8 cellular contexts compared by ENCODE assay signal in genomic region chrX:102712216-102712966, GRCh38. TPM values are rescaled to one million over a fixed set of nuclear protein-coding genes. Genes with fewer than 3 reads are reported as not detected.
A peak's percentile ranks its signal among the peaks of the same experiment; 100 is the strongest.
DNase-seq lines count a peak whose midpoint lies in the region; ATAC-seq and TF ChIP-seq lines count a peak whose summit lies in the region.

Gene GPRASP2, plus strand, starts transcription at chrX:102712448. Its CDS starts 2,422 bp downstream, at chrX:102714870.

- peaks cover 30% of the 10 kb centered on the region for H3K27me3 Mint-ChIP-seq in activated naive CD4-positive, alpha-beta T cell treated with anti-CD3 and anti-CD28 coated beads, Interleukin-2, amount 10 ng/mL, durations not matched to agents 7 days and 5 days
- H3K27me3 Mint-ChIP-seq in natural killer cell (ENCODE audit: low read depth in 2 of 2) = peaks cover 11 to 22% of the 10 kb centered on the region in 2 donors

- no peak for TF ChIP-seq RAD21 in Ishikawa (IDR thresholded peaks at IDR 0.05; ENCODE audit: low read depth)

- no peak within 1 kb of the TSS for H3K27ac Mint-ChIP-seq in activated naive CD4-positive, alpha-beta T cell treated with anti-CD3 and anti-CD28 coated beads, Interleukin-2, amount 10 ng/mL, durations not matched to agents 7 days and 5 days
- H3K27ac Mint-ChIP-seq in natural killer cell = peak within 1 kb of the TSS in 1 of 2 donors; percentile 47

- TF ChIP-seq CTCF in foreskin fibroblast (IDR thresholded peaks at IDR 0.05; ENCODE audit: low read depth, low read length) = no peak
- no peak for TF ChIP-seq CTCF in natural killer cell (IDR thresholded peaks at IDR 0.05)

- no peaks in the 10 kb centered on the region for H3K36me3 Mint-ChIP-seq in activated naive CD4-positive, alpha-beta T cell treated with anti-CD3 and anti-CD28 coated beads, Interleukin-2, amount 10 ng/mL, durations not matched to agents 7 days and 5 days
- no peaks in the 10 kb centered on the region for H3K36me3 Mint-ChIP-seq in natural killer cell

- peak within 1 kb of the TSS; percentile 66 to 79 for H3K4me3 ChIP-seq in foreskin fibroblast (ENCODE audit: low read depth in 1 of 2, low read length in 2 of 2)

- intact Hi-C loops in natural killer cell (cut with micrococcal nuclease) = no loop called here

- ATAC-seq in natural killer cell = peak in 2 of 3 donors; percentile 58 to 64
- ATAC-seq in GM18861 (IDR thresholded peaks at IDR 0.05; ENCODE audit: unreplicated experiment) = no peak
- ATAC-seq in HG03175 (IDR thresholded peaks at IDR 0.05; ENCODE audit: unreplicated experiment) = no peak

- no peak for TF ChIP-seq EP300 in Ishikawa (IDR thresholded peaks at IDR 0.05; ENCODE audit: borderline replicate concordance)

- CTCF ChIA-PET in activated naive CD4-positive, alpha-beta T cell treated with anti-CD3 and anti-CD28 coated beads, Interleukin-2, amount 10 ng/mL, durations not matched to agents 7 days and 5 days (lab: Charles Lee) = no interaction called here

- DNase-seq in EL (peak; percentile 39), foreskin fibroblast (peak; percentile 22 to 70), natural killer cell (no peak), epidermal melanocyte (ENCODE audit: insufficient read length, low spot score) (no peak)
- peak; percentile 30 for DNase-seq in activated naive CD4-positive, alpha-beta T cell treated with anti-CD3 and anti-CD28 coated beads, Interleukin-2, amount 10 ng/mL, durations not matched to agents 7 days and 5 days

- peak within 1 kb of the TSS; percentile 68 for H3K4me3 Mint-ChIP-seq in activated naive CD4-positive, alpha-beta T cell treated with anti-CD3 and anti-CD28 coated beads, Interleukin-2, amount 10 ng/mL, durations not matched to agents 7 days and 5 days
- peak within 1 kb of the TSS; percentile 84 for H3K4me3 Mint-ChIP-seq in natural killer cell

- peaks cover 18% of the 10 kb centered on the region for H3K4me1 Mint-ChIP-seq in activated naive CD4-positive, alpha-beta T cell treated with anti-CD3 and anti-CD28 coated beads, Interleukin-2, amount 10 ng/mL, durations not matched to agents 7 days and 5 days
- peaks cover 6 to 16% of the 10 kb centered on the region in 2 donors for H3K4me1 Mint-ChIP-seq in natural killer cell

- no peaks in the 10 kb centered on the region for H3K9me3 Mint-ChIP-seq in activated naive CD4-positive, alpha-beta T cell treated with anti-CD3 and anti-CD28 coated beads, Interleukin-2, amount 10 ng/mL, durations not matched to agents 7 days and 5 days
- H3K9me3 Mint-ChIP-seq in natural killer cell = no peaks in the 10 kb centered on the region

TF ChIP-seq in Ishikawa, 13 proteins besides CTCF, POLR2A, EP300 and RAD21:
- TF ChIP-seq YY1 (IDR thresholded peaks at IDR 0.05; ENCODE audit: low read depth) = peak; percentile 52; the same call in 1 of the 2 replicates
- TF ChIP-seq ZBTB7A (IDR thresholded peaks at IDR 0.05; ENCODE audit: low read depth) = peak; percentile 83
- TF ChIP-seq EGR1 (IDR thresholded peaks at IDR 0.05) = no peak
- no peak for TF ChIP-seq TEAD4 (IDR thresholded peaks at IDR 0.05)
- no peak for TF ChIP-seq TCF12 (IDR thresholded peaks at IDR 0.05; ENCODE audit: low read depth)
- TF ChIP-seq CREB1 (IDR thresholded peaks at IDR 0.05; ENCODE audit: low read depth) = no peak
- no peak for TF ChIP-seq NFIC (IDR thresholded peaks at IDR 0.05)
- no peak for TF ChIP-seq USF1 (IDR thresholded peaks at IDR 0.05)
- 0 out of 2 replicates have a peak, but pooled peaks have one; percentile 20 for TF ChIP-seq TAF1 (IDR thresholded peaks at IDR 0.05; ENCODE audit: low read depth)

RNA-seq across cellular contexts. Expression of gene GPRASP2, which starts in this region (rescaled TPM):
- under 1 TPM; 0.43 to 0.70 (median 0.68) TPM for total RNA-seq in natural killer cell

Comparison
In these comparisons a context has a peak if more than half of its experiments do, and no peak if none do; other contexts are left out.
1. Peak in ATAC-seq in natural killer cell; RNA of the gene not detected or under 1 TPM.
2. DNase-seq: peak in EL (single experiment), activated naive CD4-positive, alpha-beta T cell treated with anti-CD3 and anti-CD28 coated beads, Interleukin-2, amount 10 ng/mL, durations not matched to agents 7 days and 5 days (single experiment) and foreskin fibroblast (2 of 2); none in natural killer cell (single experiment) and epidermal melanocyte (single experiment).